26 cellular contexts compared by ENCODE assay signal in genomic region chr19:7744199-7744786, GRCh38. TPM values are rescaled to one million over a fixed set of nuclear protein-coding genes. Genes with fewer than 3 reads are reported as not detected.
"Had no signal": no experiment of that assay in that cellular context is flagged by ENCODE, and none has a peak within 500 bp of the region (broad histone marks: within the 10 kb centered on the region; RNA-seq: fewer than 3 reads in every experiment).

No MANE protein-coding gene starts in this region.

- DNase-seq: activated CD4-positive, alpha-beta T cell treated with anti-CD3 and anti-CD28 coated beads, Interleukin-2, amount 10 ng/mL, durations not matched to agents 7 days and 5 days; activated CD8-positive, alpha-beta memory T cell treated with anti-CD3 and anti-CD28 coated beads, Interleukin-2, amount 10 ng/mL, durations not matched to agents 7 days and 5 days; activated gamma-delta T cell treated with Interleukin-2 at 50 U/mL for 16 hours; adrenal gland; effector CD4-positive, alpha-beta T cell; foreskin fibroblast; left ventricle myocardium inferior; natural killer cell; right cardiac atrium; T-helper 2 cell; transverse colon had no signal

- H3K9me3 ChIP-seq: adrenal gland, breast epithelium, ovary, transverse colon had no signal

- H3K4me3 ChIP-seq: adrenal gland, breast epithelium, hepatocyte, left ventricle myocardium inferior, ovary, skin epidermis, transverse colon had no signal

- H3K4me3 Mint-ChIP-seq: activated CD4-positive, alpha-beta T cell treated with anti-CD3 and anti-CD28 coated beads, Interleukin-2, amount 10 ng/mL, durations not matched to agents 7 days and 5 days; activated CD8-positive, alpha-beta memory T cell treated with anti-CD3 and anti-CD28 coated beads, Interleukin-2, amount 10 ng/mL, durations not matched to agents 7 days and 5 days; activated CD8-positive, alpha-beta T cell treated with anti-CD3 and anti-CD28 coated beads for 36 hours; mesothelial cell of epicardium; natural killer cell; stimulated activated effector memory CD8-positive, alpha-beta T cell treated with anti-CD3 and anti-CD28 coated beads, Interleukin-12 subunit alpha, Interleukin-12 subunit beta, amount 100 ng/mL, for 72 hours had no signal

- H3K27ac ChIP-seq: adrenal gland, breast epithelium, hepatocyte, left ventricle myocardium inferior, ovary, skin epidermis, transverse colon had no signal

- H3K36me3 ChIP-seq: adrenal gland, breast epithelium, left ventricle myocardium inferior, ovary, transverse colon had no signal

- ATAC-seq: activated CD8-positive, alpha-beta memory T cell treated with anti-CD3 and anti-CD28 coated beads, Interleukin-2, amount 10 ng/mL, durations not matched to agents 7 days and 5 days; natural killer cell; right cardiac atrium had no signal

- H3K27ac Mint-ChIP-seq: activated CD4-positive, alpha-beta T cell treated with anti-CD3 and anti-CD28 coated beads, Interleukin-2, amount 10 ng/mL, durations not matched to agents 7 days and 5 days; activated CD8-positive, alpha-beta memory T cell treated with anti-CD3 and anti-CD28 coated beads, Interleukin-2, amount 10 ng/mL, durations not matched to agents 7 days and 5 days; activated CD8-positive, alpha-beta T cell treated with anti-CD3 and anti-CD28 coated beads for 36 hours; activated naive CD4-positive, alpha-beta T cell treated with anti-CD3 and anti-CD28 coated beads, Interleukin-2, amount 50 U/mL, for 72 hours; mesothelial cell of epicardium; natural killer cell; stimulated activated effector memory CD8-positive, alpha-beta T cell treated with anti-CD3 and anti-CD28 coated beads, Interleukin-12 subunit alpha, Interleukin-12 subunit beta, amount 100 ng/mL, for 72 hours had no signal

- H3K27me3 ChIP-seq: adrenal gland, ovary had no signal

- H3K4me1 ChIP-seq: adrenal gland, breast epithelium, left ventricle myocardium inferior, transverse colon had no signal

- H3K36me3 Mint-ChIP-seq: activated CD8-positive, alpha-beta memory T cell treated with anti-CD3 and anti-CD28 coated beads, Interleukin-2, amount 10 ng/mL, durations not matched to agents 7 days and 5 days; mesothelial cell of epicardium; natural killer cell; stimulated activated effector memory CD8-positive, alpha-beta T cell treated with anti-CD3 and anti-CD28 coated beads, Interleukin-12 subunit alpha, Interleukin-12 subunit beta, amount 100 ng/mL, for 72 hours had no signal

- H3K79me2 ChIP-seq: hepatocyte had no signal

- H3K4me1 Mint-ChIP-seq: activated CD4-positive, alpha-beta T cell treated with anti-CD3 and anti-CD28 coated beads, Interleukin-2, amount 10 ng/mL, durations not matched to agents 7 days and 5 days; activated CD8-positive, alpha-beta memory T cell treated with anti-CD3 and anti-CD28 coated beads, Interleukin-2, amount 10 ng/mL, durations not matched to agents 7 days and 5 days; mesothelial cell of epicardium had no signal

- H3K4me2 ChIP-seq: hepatocyte had no signal

- H2AFZ ChIP-seq: hepatocyte had no signal

RNA-seq across cellular contexts. Expression of gene CD209, which starts 3.0 kb away (rescaled TPM):
- total RNA-seq: activated CD4-positive, alpha-beta T cell treated with anti-CD3 and anti-CD28 coated beads, Interleukin-2, amount 10 ng/mL, durations not matched to agents 7 days and 5 days; activated CD8-positive, alpha-beta memory T cell treated with anti-CD3 and anti-CD28 coated beads, Interleukin-2, amount 10 ng/mL, durations not matched to agents 7 days and 5 days; activated CD8-positive, alpha-beta T cell treated with anti-CD3 and anti-CD28 coated beads for 36 hours; activated naive CD4-positive, alpha-beta T cell treated with anti-CD3 and anti-CD28 coated beads, Interleukin-2, amount 50 U/mL, for 72 hours; astrocyte; fibroblast of lung; hepatocyte; lung microvascular endothelial cell; mesothelial cell of epicardium; pulmonary artery endothelial cell had no signal
- polyA plus RNA-seq: fibroblast of lung, hepatocyte had no signal

RNA-seq across cellular contexts. Expression of gene CLEC4G, which starts 12.4 kb away (rescaled TPM):
- total RNA-seq: activated CD4-positive, alpha-beta T cell treated with anti-CD3 and anti-CD28 coated beads, Interleukin-2, amount 10 ng/mL, durations not matched to agents 7 days and 5 days; activated CD8-positive, alpha-beta memory T cell treated with anti-CD3 and anti-CD28 coated beads, Interleukin-2, amount 10 ng/mL, durations not matched to agents 7 days and 5 days; activated CD8-positive, alpha-beta T cell treated with anti-CD3 and anti-CD28 coated beads for 36 hours; activated naive CD4-positive, alpha-beta T cell treated with anti-CD3 and anti-CD28 coated beads, Interleukin-2, amount 50 U/mL, for 72 hours; astrocyte; epithelial cell of proximal tubule; fibroblast of lung; hepatocyte; lung microvascular endothelial cell; mesothelial cell of epicardium; natural killer cell; pulmonary artery endothelial cell had no signal
- polyA plus RNA-seq: fibroblast of lung, hepatocyte had no signal

RNA-seq across cellular contexts. Expression of gene CLEC4M, which starts 18.8 kb away (rescaled TPM):
- total RNA-seq: activated CD4-positive, alpha-beta T cell treated with anti-CD3 and anti-CD28 coated beads, Interleukin-2, amount 10 ng/mL, durations not matched to agents 7 days and 5 days; activated CD8-positive, alpha-beta memory T cell treated with anti-CD3 and anti-CD28 coated beads, Interleukin-2, amount 10 ng/mL, durations not matched to agents 7 days and 5 days; activated CD8-positive, alpha-beta T cell treated with anti-CD3 and anti-CD28 coated beads for 36 hours; activated naive CD4-positive, alpha-beta T cell treated with anti-CD3 and anti-CD28 coated beads, Interleukin-2, amount 50 U/mL, for 72 hours; astrocyte; cerebellum; epithelial cell of proximal tubule; fibroblast of lung; left ventricle myocardium inferior; natural killer cell; right cardiac atrium; temporal lobe had no signal
- polyA plus RNA-seq: fibroblast of lung, hepatocyte, right cardiac atrium had no signal

RNA-seq across cellular contexts. Expression of gene FCER2, which starts 42.4 kb away (rescaled TPM):
- total RNA-seq: astrocyte, epithelial cell of proximal tubule, fibroblast of lung, hepatocyte, lung microvascular endothelial cell, mesothelial cell of epicardium, pulmonary artery endothelial cell, right cardiac atrium had no signal
- polyA plus RNA-seq: fibroblast of lung, hepatocyte had no signal
